Comparison of ENCODE assay signal across 9 cellular contexts in the genomic region with DNA sequence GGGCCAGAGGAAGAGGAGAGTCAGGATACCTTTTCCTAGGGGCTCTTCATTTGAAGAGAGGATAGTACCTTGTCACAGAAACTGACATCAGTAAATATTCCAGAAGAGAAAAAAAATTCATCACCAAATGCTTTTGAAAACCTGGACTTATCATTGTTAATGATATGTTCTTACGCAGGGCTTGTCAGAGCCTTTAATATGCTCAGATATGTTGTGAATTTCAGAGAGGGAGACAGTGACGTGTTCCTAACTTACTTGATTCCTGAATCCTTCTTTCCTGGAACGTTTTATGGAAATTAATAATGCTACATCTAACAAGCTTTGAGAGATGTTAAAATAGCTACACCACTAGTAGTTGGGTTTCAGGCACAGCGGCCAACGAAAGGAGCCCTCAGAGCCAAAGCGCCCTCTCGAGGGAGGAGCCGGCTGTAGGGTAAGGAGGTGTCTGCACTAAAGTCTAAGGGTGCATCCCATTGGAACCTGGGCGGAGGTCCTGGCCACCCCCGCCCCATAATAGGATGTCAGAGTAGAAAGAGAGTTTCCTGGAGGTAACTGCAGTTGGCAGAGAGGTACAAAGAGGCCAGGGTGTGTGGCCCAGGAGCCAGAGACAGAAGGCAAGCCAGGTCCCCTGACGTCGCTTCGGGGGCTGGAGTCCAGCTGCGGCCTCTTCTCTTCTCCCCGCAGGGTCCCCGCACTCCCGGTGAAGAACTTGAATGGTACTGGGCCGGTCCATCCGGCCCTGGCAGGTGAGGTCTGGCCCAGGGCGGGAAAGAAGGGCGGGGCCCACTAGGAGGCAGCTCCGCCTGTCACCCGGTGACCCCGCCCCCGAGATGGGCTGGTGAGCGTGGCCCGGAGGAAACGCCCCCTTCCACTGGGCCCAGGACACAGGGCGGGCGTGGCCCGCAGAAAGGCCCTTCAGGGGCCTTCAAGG. TPM values are rescaled to one million over a fixed set of nuclear protein-coding genes. Genes with fewer than 3 reads are reported as not detected.
DNase-seq lines count a peak whose midpoint lies in the region; ATAC-seq and TF ChIP-seq lines count a peak whose summit lies in the region.
"Had no signal": no experiment of that assay in that cellular context is flagged by ENCODE, and none has a peak within 500 bp of the region (broad histone marks: within the 10 kb centered on the region; RNA-seq: fewer than 3 reads in every experiment).

No MANE protein-coding gene starts in this region.

- DNase-seq in Calu3 (peak; percentile 75), colonic mucosa (peak; percentile 80), mesothelial cell of epicardium (ENCODE audit: low spot score in 2 of 2, unreplicated experiment in 2 of 2) (no peak), NCI-H1105 treated with DMSO at 0.1 percent for 48 hours (lab: John Stamatoyannopoulos, UW) (no peak), activated T-cell treated with anti-CD3 and anti-CD28 coated beads for 4 hours (no peak)
- DNase-seq: NCI-H187 treated with DMSO at 0.1 percent for 48 hours had no signal

- no peak overlapping the region for H3K27ac Mint-ChIP-seq in Calu3 (ENCODE audit: unreplicated experiment)
- no peak overlapping the region for H3K27ac Mint-ChIP-seq in mesothelial cell of epicardium

- H3K4me1 ChIP-seq in HUES48 (ENCODE audit: control insufficient read depth, insufficient read depth, low read length) (peaks cover 5% of the 10 kb centered on the region; the same call in 1 of the 2 replicates), colonic mucosa (peaks cover 6% of the 10 kb centered on the region)

- H3K36me3 ChIP-seq in HUES48 (ENCODE audit: control insufficient read depth, insufficient read depth, low read length) (no peaks in the 10 kb centered on the region), colonic mucosa (no peaks in the 10 kb centered on the region)

- no peaks in the 10 kb centered on the region for H3K9me3 Mint-ChIP-seq in Calu3 (ENCODE audit: low read depth, unreplicated experiment)
- no peaks in the 10 kb centered on the region for H3K9me3 Mint-ChIP-seq in mesothelial cell of epicardium

- CTCF ChIA-PET in Calu3 (lab: Charles Lee), result no interaction called here

- H3K27me3 ChIP-seq in HUES48 (ENCODE audit: control insufficient read depth, insufficient read depth, low read length), result peaks cover 4% of the 10 kb centered on the region; the same call in 1 of the 2 replicates
- no peaks in the 10 kb centered on the region for H3K27me3 ChIP-seq in colonic mucosa

- BruUV-seq in Calu3 (replicated peaks; lab: Mats Ljungman, UMichigan), result TSS peak; percentile 46

- no peak overlapping the region for H3K9ac ChIP-seq in HUES48 (ENCODE audit: low read depth, low read length)
- H3K9ac ChIP-seq in colonic mucosa (ENCODE audit: low read depth in 2 of 2, low read length in 2 of 2), result no peak overlapping the region

- H3K4me3 Mint-ChIP-seq in Calu3 (ENCODE audit: low read depth, unreplicated experiment), result peak overlapping the region; percentile 27
- H3K4me3 Mint-ChIP-seq in mesothelial cell of epicardium, result peak overlapping the region; percentile 54

- H3K9me3 ChIP-seq in HUES48 (ENCODE audit: control insufficient read depth, insufficient read depth, low read length), result no peaks in the 10 kb centered on the region
- H3K9me3 ChIP-seq in colonic mucosa, result no peaks in the 10 kb centered on the region

- TF ChIP-seq CTCF in Calu3 (IDR thresholded peaks at IDR 0.05; ENCODE audit: unreplicated experiment), result peak; percentile 11
- TF ChIP-seq CTCF in colonic mucosa (IDR thresholded peaks at IDR 0.05), result no peak
- no peak for TF ChIP-seq CTCF in mesothelial cell of epicardium (IDR thresholded peaks at IDR 0.05; ENCODE audit: unreplicated experiment)

- H3K36me3 Mint-ChIP-seq in Calu3 (ENCODE audit: insufficient read depth, unreplicated experiment), result peaks cover 28% of the 10 kb centered on the region
- H3K36me3 Mint-ChIP-seq in mesothelial cell of epicardium, result no peaks in the 10 kb centered on the region

- intact Hi-C loops in Calu3 (cut with micrococcal nuclease; ENCODE audit: unreplicated experiment), result no loop called here
- intact Hi-C loops in colonic mucosa (cut with DNase I), result loop anchor here (10.0 kb wide), 1 partner anchor 62 kb away; no protein-coding TSS in a partner anchor

- ATAC-seq in HG03565 (IDR thresholded peaks at IDR 0.05; ENCODE audit: unreplicated experiment) (no peak), HG02642 (IDR thresholded peaks at IDR 0.05; ENCODE audit: poor library complexity, unreplicated experiment) (no peak)

- H3K27me3 Mint-ChIP-seq in Calu3 (ENCODE audit: unreplicated experiment), result peaks cover 35% of the 10 kb centered on the region
- peaks cover 67% of the 10 kb centered on the region for H3K27me3 Mint-ChIP-seq in mesothelial cell of epicardium (ENCODE audit: low read depth)

- H3K4me3 ChIP-seq in HUES48 (ENCODE audit: low read depth, low read length) (peak overlapping the region; percentile 62), colonic mucosa (no peak overlapping the region)

- H3K27ac ChIP-seq in HUES48 (ENCODE audit: low read depth, low read length), result peak overlapping the region; percentile 32
- no peak overlapping the region for H3K27ac ChIP-seq in colonic mucosa

- peaks cover 8% of the 10 kb centered on the region for H3K4me1 Mint-ChIP-seq in Calu3 (ENCODE audit: low read depth, unreplicated experiment)
- peaks cover 5% of the 10 kb centered on the region for H3K4me1 Mint-ChIP-seq in mesothelial cell of epicardium

RNA-seq across cellular contexts. Expression of gene DTX1, which starts 36.2 kb away (rescaled TPM):
- total RNA-seq in Calu3 (2022) (0.17 TPM in 1 of 2 replicates, not detected in the other), colonic mucosa (1 to 10 TPM in 1 of 2 donors, under 1 TPM in 1; 0.82 to 1.3 TPM), mesothelial cell of epicardium (1.2 to 1.6 TPM (median 1.4 TPM) in 3 replicates)

RNA-seq across cellular contexts. Expression of gene RASAL1, which starts 42.8 kb away (rescaled TPM):
- total RNA-seq in Calu3 (2022) (59.7 and 85.9 TPM in 2 replicates), colonic mucosa (10 to 100 TPM in 1 of 2 donors, 1 to 10 TPM in 1; 9.0 to 10.2 TPM), mesothelial cell of epicardium (0.61 to 1.2 TPM (median 0.65 TPM) in 3 replicates)

RNA-seq across cellular contexts. Expression of gene CFAP73, which starts 56.8 kb away (rescaled TPM):
- total RNA-seq in Calu3 (2022) (2.3 and 3.2 TPM in 2 replicates), colonic mucosa (under 1 TPM in 1 of 2 donors, not detected in 1; 0.20 TPM), mesothelial cell of epicardium (not detected in 3 replicates)

Comparison
In these comparisons a context has a peak if more than half of its experiments do, and no peak if none do; other contexts are left out.
1. DNase-seq: peak in Calu3 (single experiment) and colonic mucosa (single experiment); none in mesothelial cell of epicardium (0 of 2), NCI-H1105 treated with DMSO at 0.1 percent for 48 hours (single experiment) and activated T-cell treated with anti-CD3 and anti-CD28 coated beads for 4 hours (single experiment).